ENCODE assay signal across 13 cellular contexts in the genomic region with DNA sequence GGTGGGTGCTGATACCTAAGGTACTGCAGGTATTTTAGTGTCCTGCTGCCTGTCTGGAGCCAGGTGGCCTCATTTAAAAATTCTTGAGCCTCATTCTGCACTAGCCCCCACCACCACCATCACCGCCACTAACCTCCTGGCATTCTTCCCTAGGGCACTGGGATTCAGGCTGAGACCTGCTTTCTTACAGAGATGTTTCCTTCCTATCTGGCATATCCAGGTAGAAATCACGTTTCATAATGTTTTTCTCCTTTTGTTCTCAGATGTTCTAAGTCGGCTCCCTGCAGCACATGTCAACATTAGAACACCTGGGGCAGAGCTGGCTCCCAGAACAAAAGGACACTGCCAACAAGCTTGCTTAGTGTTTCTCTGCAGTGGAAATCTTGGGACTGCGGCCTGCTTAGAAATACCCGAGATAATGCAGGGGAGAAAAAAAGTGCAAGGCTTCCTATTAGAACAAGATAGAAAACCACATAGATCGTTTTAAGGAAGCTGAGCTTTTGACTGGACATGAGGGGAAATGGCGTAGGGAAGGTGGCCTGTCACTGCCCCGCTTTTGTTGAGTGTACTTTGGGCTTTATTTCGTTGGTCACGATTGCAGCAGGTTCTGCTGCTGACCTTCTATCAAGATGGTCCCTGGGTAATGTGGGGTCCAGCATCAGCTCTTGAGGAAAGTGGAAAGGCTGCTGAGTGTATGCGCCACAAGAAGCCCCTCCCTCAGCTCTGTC. TPM values are rescaled to one million over a fixed set of nuclear protein-coding genes. Genes with fewer than 3 reads are reported as not detected.
DNase-seq lines count a peak whose midpoint lies in the region; ATAC-seq and TF ChIP-seq lines count a peak whose summit lies in the region.
"Had no signal": no experiment of that assay in that cellular context is flagged by ENCODE, and none has a peak within 500 bp of the region (broad histone marks: within the 10 kb centered on the region; RNA-seq: fewer than 3 reads in every experiment).

No MANE protein-coding gene starts in this region.

- peaks cover 0 to 3% (median 0%) of the 10 kb centered on the region in 7 donors for H3K9me3 Mint-ChIP-seq in CD14-positive monocyte
- H3K9me3 Mint-ChIP-seq in effector memory CD8-positive, alpha-beta T cell = no peaks in the 10 kb centered on the region

- no peaks in the 10 kb centered on the region for H3K79me1 ChIP-seq in mesenchymal stem cell (replicated peaks; ENCODE audit: low read length, poor library complexity, severe bottlenecking)

- peak overlapping the region in 1 of 2 experiments; percentile 49 for H3K4ac ChIP-seq in mesenchymal stem cell (ENCODE audit: low read depth in 1 of 2, low read length in 2 of 2)

- WGBS in mesenchymal stem cell = 98% methylated on average over 11 of the region's 11 CpGs

- no peak overlapping the region for H3K18ac ChIP-seq in mesenchymal stem cell (ENCODE audit: low read depth in 1 of 2, low read length in 2 of 2)

- no peaks in the 10 kb centered on the region for H3K36me3 ChIP-seq in mesenchymal stem cell (ENCODE audit: control insufficient read depth in 1 of 2, insufficient read depth in 2 of 2, low read depth in 1 of 2, low read length in 2 of 2)
- H3K36me3 ChIP-seq: ascending aorta, HAP-1, uterus had no signal

- H3K23ac ChIP-seq in mesenchymal stem cell (ENCODE audit: low read length in 2 of 2) = no peak overlapping the region

- no peak overlapping the region for H2BK15ac ChIP-seq in mesenchymal stem cell (ENCODE audit: low read depth, poor library complexity, severe bottlenecking)

- TF ChIP-seq CTCF in CD14-positive monocyte (IDR thresholded peaks at IDR 0.05) = no peak
- TF ChIP-seq CTCF in astrocyte of the spinal cord (IDR thresholded peaks at IDR 0.05; ENCODE audit: low read depth, low read length) = no peak

- H3K14ac ChIP-seq in mesenchymal stem cell (ENCODE audit: low read length in 2 of 2) = peak overlapping the region in 1 of 2 experiments; percentile 28

- peak overlapping the region in 6 of 7 donors; percentile 16 to 87 (median 70) for H3K27ac Mint-ChIP-seq in CD14-positive monocyte
- no peak overlapping the region for H3K27ac Mint-ChIP-seq in effector memory CD8-positive, alpha-beta T cell

- H3K27me3 Mint-ChIP-seq in CD14-positive monocyte (ENCODE audit: low read depth in 3 of 3) = no peaks in the 10 kb centered on the region
- peaks cover 26 to 51% of the 10 kb centered on the region in 2 donors for H3K27me3 Mint-ChIP-seq in effector memory CD8-positive, alpha-beta T cell

- peaks cover 53% of the 10 kb centered on the region for H3K4me1 Mint-ChIP-seq in CD14-positive monocyte
- peaks cover 0 to 2% of the 10 kb centered on the region in 2 donors for H3K4me1 Mint-ChIP-seq in effector memory CD8-positive, alpha-beta T cell (ENCODE audit: low read depth in 2 of 2)

- H4K8ac ChIP-seq in mesenchymal stem cell (ENCODE audit: low read length) = no peak overlapping the region

- H2BK120ac ChIP-seq in mesenchymal stem cell (ENCODE audit: low read depth, low read length) = no peak overlapping the region

- H2BK5ac ChIP-seq in mesenchymal stem cell (ENCODE audit: low read depth, low read length, poor library complexity, severe bottlenecking) = no peak overlapping the region

- H3K4me2 ChIP-seq in mesenchymal stem cell (ENCODE audit: low read length, poor library complexity, severe bottlenecking) = no peak overlapping the region

- no peaks in the 10 kb centered on the region for H3K9me3 ChIP-seq in mesenchymal stem cell (ENCODE audit: control insufficient read depth, low read length)
- H3K9me3 ChIP-seq: ascending aorta, HAP-1, uterus had no signal

- no peak for DNase-seq in CD14-positive monocyte (ENCODE audit: low spot score)
- peak; percentile 66 for DNase-seq in NCI-H2029 treated with DMSO at 0.1 percent for 48 hours (lab: John Stamatoyannopoulos, UW)
- peak; percentile 1 for DNase-seq in astrocyte of the spinal cord (ENCODE audit: low read depth, low spot score)
- no peak for DNase-seq in mesenchymal stem cell
- DNase-seq in SK-N-DZ (ENCODE audit: low spot score) = no peak
- DNase-seq in epidermal melanocyte (ENCODE audit: insufficient read length, low spot score) = no peak
- DNase-seq in effector memory CD8-positive, alpha-beta T cell = no peak
- DNase-seq: effector CD4-positive, alpha-beta T cell; left ventricle myocardium superior; uterus had no signal

- H3K4me1 ChIP-seq in mesenchymal stem cell (ENCODE audit: control insufficient read depth, insufficient read depth, low read depth, low read length) = peaks cover 5% of the 10 kb centered on the region
- H3K4me1 ChIP-seq: ascending aorta, HAP-1, uterus had no signal

- H3K27me3 ChIP-seq in mesenchymal stem cell (ENCODE audit: control insufficient read depth in 1 of 2, insufficient read depth in 1 of 2, low read length in 2 of 2) = peaks cover 0 to 4% of the 10 kb centered on the region in 2 experiments
- H3K27me3 ChIP-seq: ascending aorta, uterus had no signal

- H3K36me3 Mint-ChIP-seq in CD14-positive monocyte = no peaks in the 10 kb centered on the region
- no peaks in the 10 kb centered on the region for H3K36me3 Mint-ChIP-seq in effector memory CD8-positive, alpha-beta T cell (ENCODE audit: insufficient read depth)

- in situ Hi-C loops in astrocyte of the spinal cord (cut with HindIII; ENCODE audit: low sequenced_read_pairs) = no loop called here

- peak overlapping the region; percentile 67 for H2AK5ac ChIP-seq in mesenchymal stem cell (ENCODE audit: low read length, severe bottlenecking)

- H3K27ac ChIP-seq in mesenchymal stem cell (ENCODE audit: low read length, poor library complexity, severe bottlenecking) = no peak overlapping the region
- H3K27ac ChIP-seq: ascending aorta, uterus had no signal

- no peak for ATAC-seq in GM18502 (IDR thresholded peaks at IDR 0.05; ENCODE audit: poor library complexity, unreplicated experiment)
- no peak for ATAC-seq in effector memory CD8-positive, alpha-beta T cell (replicated peaks)
- ATAC-seq: left ventricle myocardium superior had no signal

- peak overlapping the region; percentile 35 for H4K91ac ChIP-seq in mesenchymal stem cell (ENCODE audit: low read length)

- H3K4me3 Mint-ChIP-seq in CD14-positive monocyte = peak overlapping the region; percentile 11 to 75
- H3K4me3 Mint-ChIP-seq in effector memory CD8-positive, alpha-beta T cell = no peak overlapping the region

- peak overlapping the region in 1 of 2 experiments; percentile 48 for H2BK12ac ChIP-seq in mesenchymal stem cell (ENCODE audit: low read length in 2 of 2)

- no peak overlapping the region for H3K9ac ChIP-seq in mesenchymal stem cell (ENCODE audit: low read length)

- intact Hi-C loops in CD14-positive monocyte (cut with micrococcal nuclease) = no loop called here

- no peak overlapping the region for H2AFZ ChIP-seq in mesenchymal stem cell (ENCODE audit: low read depth, low read length)

- H3K4me3 ChIP-seq in astrocyte of the spinal cord (ENCODE audit: low read depth, low read length) (no peak overlapping the region), mesenchymal stem cell (ENCODE audit: insufficient read depth in 1 of 2, low read depth in 1 of 2, low read length in 2 of 2) (no peak overlapping the region)
- H3K4me3 ChIP-seq: ascending aorta, HAP-1, uterus had no signal

RNA-seq across cellular contexts. Expression of a gene that starts 59.6 kb away (rescaled TPM):
- 1 to 10 TPM in 1 of 2 donors, under 1 TPM in 1; 0.56 to 2.0 TPM for polyA plus RNA-seq in CD14-positive monocyte
- 10.3 TPM for polyA plus RNA-seq in mesenchymal stem cell (2013, experiment 1 of 2)
- 9.9 TPM for polyA plus RNA-seq in mesenchymal stem cell (2013, experiment 2 of 2)
- polyA plus RNA-seq in SK-N-DZ (2014; cell fraction: cytosol; rRNA removed) = 3.7 and 5.1 TPM in 2 replicates
- polyA plus RNA-seq in SK-N-DZ (2014; cell fraction: nucleus; rRNA removed) = 3.0 and 3.2 TPM in 2 replicates

Comparison
In these comparisons a context has a peak if more than half of its experiments do, and no peak if none do; other contexts are left out.
1. DNase-seq: peak in NCI-H2029 treated with DMSO at 0.1 percent for 48 hours (single experiment) and astrocyte of the spinal cord (single experiment); none in CD14-positive monocyte (single experiment), mesenchymal stem cell (single experiment), SK-N-DZ (single experiment), epidermal melanocyte (single experiment) and effector memory CD8-positive, alpha-beta T cell (0 of 3).
2. H3K27ac Mint-ChIP-seq: peak in CD14-positive monocyte (6 of 7); none in effector memory CD8-positive, alpha-beta T cell (0 of 2).
3. H3K4me3 Mint-ChIP-seq: peak in CD14-positive monocyte (2 of 2); none in effector memory CD8-positive, alpha-beta T cell (0 of 2).